ENCODE assay signal across 18 cellular contexts in genomic region chr1:193054169-193054675, GRCh38. TPM values are rescaled to one million over a fixed set of nuclear protein-coding genes. Genes with fewer than 3 reads are reported as not detected.
DNase-seq lines count a peak whose midpoint lies in the region; ATAC-seq, FAIRE-seq and TF ChIP-seq lines count a peak whose summit lies in the region.
"Had no signal": no experiment of that assay in that cellular context is flagged by ENCODE, and none has a peak within 500 bp of the region (broad histone marks: within the 10 kb centered on the region; RNA-seq: fewer than 3 reads in every experiment).

No MANE protein-coding gene starts in this region.

- no peaks in the 10 kb centered on the region for H3K9me2 ChIP-seq in PC-9 (ENCODE audit: insufficient read depth)

- H3K27me3 ChIP-seq in CD4-positive, CD25-positive, alpha-beta regulatory T cell (ENCODE audit: control insufficient read depth, insufficient read depth, low read length), result no peaks in the 10 kb centered on the region
- H3K27me3 ChIP-seq in GM12878 (replicated peaks in 1 of 2; ENCODE audit: control insufficient read depth in 2 of 2, insufficient read depth in 2 of 2, low read length in 1 of 2), result no peaks in the 10 kb centered on the region
- no peaks in the 10 kb centered on the region for H3K27me3 ChIP-seq in keratinocyte (ENCODE audit: control insufficient read depth, extremely low read depth, insufficient read depth, low read length)
- no peaks in the 10 kb centered on the region for H3K27me3 ChIP-seq in PC-9 (ENCODE audit: insufficient read depth, low read depth)

- FAIRE-seq in GM12878 (lab: Jason Lieb, UNC) (no peak), keratinocyte (lab: Jason Lieb, UNC) (no peak)
- FAIRE-seq: A549, G401.6, GM12892, HepG2, HTR-8/SVneo had no signal

- H3F3A ChIP-seq in PC-9 (ENCODE audit: insufficient read depth, low read depth), result 0 out of 2 replicates have a peak, but pooled peaks cover 5% of the 10 kb centered on the region

- ATAC-seq in CD4-positive, CD25-positive, alpha-beta regulatory T cell (ENCODE audit: low read depth in 2 of 2), result no peak
- no peak for ATAC-seq in GM12878
- ATAC-seq: A549, HepG2 had no signal

- H3K4me3 Mint-ChIP-seq in CD4-positive, CD25-positive, alpha-beta regulatory T cell, result peak overlapping the region in 1 of 4 donors; percentile 50
- H3K4me3 Mint-ChIP-seq: CD4-positive, alpha-beta T cell had no signal

- no peak overlapping the region for H3K4me3 ChIP-seq in CD4-positive, CD25-positive, alpha-beta regulatory T cell (ENCODE audit: low read depth, low read length)
- H3K4me3 ChIP-seq in LNCaP clone FGC (ENCODE audit: low read depth, low read length) (peak overlapping the region; percentile 7), GM12878 (no peak overlapping the region), keratinocyte (ENCODE audit: control insufficient read depth in 2 of 3, extremely low read depth in 1 of 3, insufficient read depth in 2 of 3, low read depth in 1 of 3, low read length in 3 of 3) (no peak overlapping the region), PC-9 (no peak overlapping the region)
- H3K4me3 ChIP-seq: A549, HAP-1 had no signal

- SMC1A ChIA-PET in GM12878 (lab: Charles Lee; ENCODE audit: uncharacterized antibody, unreplicated experiment), result interaction anchor here (0.7 to 1.2 kb wide), 2 partner anchors 11 to 139 kb away, joined by 3 read pairs; no protein-coding TSS in a partner anchor

- BruUV-seq in GM12878 (replicated peaks; lab: Mats Ljungman, UMichigan) (no TSS peak), PC-9 (replicated peaks; lab: Mats Ljungman, UMichigan) (no TSS peak)

- no peak overlapping the region for H3K27ac ChIP-seq in CD4-positive, CD25-positive, alpha-beta regulatory T cell (ENCODE audit: insufficient read depth, low read length, poor library complexity, severe bottlenecking)
- H3K27ac ChIP-seq in GM12878 (ENCODE audit: control insufficient read depth, insufficient read depth), result no peak overlapping the region
- no peak overlapping the region for H3K27ac ChIP-seq in keratinocyte (ENCODE audit: control insufficient read depth, insufficient read depth, low read length)
- H3K27ac ChIP-seq in PC-9, result no peak overlapping the region
- H3K27ac ChIP-seq: A549 had no signal

- intact Hi-C loops in GM12878 (cut with micrococcal nuclease; ENCODE audit: unreplicated experiment), result loop anchor here (10.0 kb wide), 1 partner anchor 499 kb away; no protein-coding TSS in a partner anchor
- intact Hi-C loops in PC-9 (cut with micrococcal nuclease; ENCODE audit: unreplicated experiment), result no loop called here

- no peak for TF ChIP-seq EP300 in GM12878 (IDR thresholded peaks at IDR 0.05; ENCODE audit: borderline replicate concordance in 1 of 2, control insufficient read depth in 1 of 2, low read depth in 2 of 2, low read length in 2 of 2)

- H2AFZ ChIP-seq in GM12878 (ENCODE audit: control insufficient read depth, low read depth, low read length) (no peak overlapping the region), keratinocyte (ENCODE audit: control insufficient read depth, low read length) (no peak overlapping the region), PC-9 (no peak overlapping the region)

- no peaks in the 10 kb centered on the region for H3K27me3 Mint-ChIP-seq in CD4-positive, CD25-positive, alpha-beta regulatory T cell
- H3K27me3 Mint-ChIP-seq: CD4-positive, alpha-beta T cell had no signal

- H3K4me1 ChIP-seq in CD4-positive, CD25-positive, alpha-beta regulatory T cell (ENCODE audit: control insufficient read depth, insufficient read depth, low read length, poor library complexity, severe bottlenecking), result peaks cover 15% of the 10 kb centered on the region
- peaks cover 16% of the 10 kb centered on the region for H3K4me1 ChIP-seq in GM12878 (ENCODE audit: control insufficient read depth, insufficient read depth, low read length)
- H3K4me1 ChIP-seq in keratinocyte (ENCODE audit: control insufficient read depth, extremely low read depth, insufficient read depth, low read length), result peaks cover 12% of the 10 kb centered on the region
- peaks cover 11% of the 10 kb centered on the region for H3K4me1 ChIP-seq in PC-9 (replicated peaks; ENCODE audit: insufficient read depth)

- peaks cover 21 to 55% (median 34%) of the 10 kb centered on the region in 4 donors for H3K4me1 Mint-ChIP-seq in CD4-positive, CD25-positive, alpha-beta regulatory T cell

- no peaks in the 10 kb centered on the region for H3K9me1 ChIP-seq in keratinocyte (ENCODE audit: control insufficient read depth, extremely low read depth, insufficient read depth, low read length)

- in situ Hi-C loops in GM12878 (cut with MboI), result no loop called here

- H3K9me3 Mint-ChIP-seq in CD4-positive, CD25-positive, alpha-beta regulatory T cell, result no peaks in the 10 kb centered on the region
- H3K9me3 Mint-ChIP-seq: CD4-positive, alpha-beta T cell had no signal

- POLR2A ChIA-PET in GM12878 (lab: Charles Lee), result interaction anchor here (0.6 kb wide), 1 partner anchor 13 kb away, joined by 5 read pairs; no protein-coding TSS in a partner anchor
- POLR2A ChIA-PET in PC-9 (lab: Charles Lee; ENCODE audit: unreplicated experiment), result no interaction called here

- CTCF ChIA-PET in GM12878 (lab: Yijun Ruan, JAX), result no interaction called here
- CTCF ChIA-PET in PC-9 (lab: Charles Lee), result no interaction called here

- DNase-seq in CD4-positive, CD25-positive, alpha-beta regulatory T cell, result no peak
- DNase-seq in LNCaP clone FGC (ENCODE audit: low read depth), result no peak
- no peak for DNase-seq in GM12878 (ENCODE audit: low read depth, low spot score)
- DNase-seq in keratinocyte (ENCODE audit: low read depth, low spot score), result no peak
- no peak for DNase-seq in C1 segment of cervical spinal cord (lab: John Stamatoyannopoulos, UW)
- no peak for DNase-seq in PC-9
- no peak for DNase-seq in NCI-H526 treated with DMSO at 0.1 percent for 48 hours (lab: John Stamatoyannopoulos, UW)
- DNase-seq: Calu3; CD4-positive, alpha-beta T cell; DMS79; EL; GOT3 had no signal

- TF ChIP-seq RAD21 in GM12878 (IDR thresholded peaks at IDR 0.05; ENCODE audit: insufficient read depth, low read depth, low read length), result no peak

- H3K4me2 ChIP-seq in GM12878 (ENCODE audit: control insufficient read depth, insufficient read depth), result peak overlapping the region; percentile 23; the same call in 1 of the 2 replicates
- peak overlapping the region; percentile 23 for H3K4me2 ChIP-seq in keratinocyte (ENCODE audit: control insufficient read depth, extremely low read depth, insufficient read depth, low read depth, low read length)
- H3K4me2 ChIP-seq in PC-9, result no peak overlapping the region
- H3K4me2 ChIP-seq: A549 had no signal

- RAD21 ChIA-PET in GM12878 (lab: Charles Lee; ENCODE audit: unreplicated experiment), result no interaction called here

- H3K9me3 ChIP-seq in CD4-positive, CD25-positive, alpha-beta regulatory T cell (ENCODE audit: control insufficient read depth in 2 of 2, low read length in 2 of 2), result no peaks in the 10 kb centered on the region
- H3K9me3 ChIP-seq in GM12878 (replicated peaks; ENCODE audit: control insufficient read depth, insufficient read depth, low read length) (no peaks in the 10 kb centered on the region; the same call in 2 of the 3 replicates), keratinocyte (ENCODE audit: control insufficient read depth, low read depth, low read length) (no peaks in the 10 kb centered on the region), PC-9 (ENCODE audit: insufficient read depth, low read depth) (no peaks in the 10 kb centered on the region)
- H3K9me3 ChIP-seq: A549, HAP-1 had no signal

- WGBS in GM12878 (ENCODE audit: insufficient coverage, insufficient replicate concordance, low lambda C conversion rate, missing lambda C conversion rate), result 72% methylated on average over 4 of the region's 4 CpGs

- no peak for TF ChIP-seq POLR2A in GM12878 (IDR thresholded peaks at IDR 0.05; ENCODE audit: low read depth, low read length)

- H3K79me2 ChIP-seq in GM12878 (ENCODE audit: control insufficient read depth, insufficient read depth, low read length) (peaks cover 74% of the 10 kb centered on the region), keratinocyte (ENCODE audit: control insufficient read depth, insufficient read depth, low read length) (peaks cover 71% of the 10 kb centered on the region), PC-9 (ENCODE audit: low read depth) (peaks cover 74% of the 10 kb centered on the region)

- peaks cover 15% of the 10 kb centered on the region for H3K36me3 ChIP-seq in CD4-positive, CD25-positive, alpha-beta regulatory T cell (ENCODE audit: control insufficient read depth, insufficient read depth, low read length)
- H3K36me3 ChIP-seq in GM12878 (ENCODE audit: control insufficient read depth in 2 of 2, insufficient read depth in 2 of 2, low read length in 1 of 2) (peaks cover 0 to 11% of the 10 kb centered on the region in 2 experiments; a peak in 3 of 4 replicates), keratinocyte (ENCODE audit: control insufficient read depth in 2 of 2, extremely low read depth in 1 of 2, insufficient read depth in 2 of 2, low read length in 2 of 2) (peaks cover 2 to 7% of the 10 kb centered on the region in 2 experiments), PC-9 (ENCODE audit: low read depth) (peaks cover 23% of the 10 kb centered on the region; the same call in 1 of the 2 replicates)

- TF ChIP-seq CTCF in LNCaP clone FGC (IDR thresholded peaks at IDR 0.05; ENCODE audit: control insufficient read depth, extremely low read depth, insufficient read depth) (no peak), GM12878 (IDR thresholded peaks at IDR 0.05 in 2 of 3, conservative IDR thresholded peaks at IDR 0.05 in 1 of 3; ENCODE audit: control insufficient read depth in 2 of 3, extremely low read depth in 1 of 3, insufficient read depth in 1 of 3, low read depth in 3 of 3, low read length in 3 of 3) (no peak), keratinocyte (optimal IDR thresholded peaks at IDR 0.05 in 1 of 3, IDR thresholded peaks at IDR 0.05 in 1 of 3, conservative IDR thresholded peaks at IDR 0.05 in 1 of 3; ENCODE audit: extremely low read depth in 1 of 3, insufficient read depth in 2 of 3, low read length in 3 of 3) (no peak), PC-9 (conservative IDR thresholded peaks at IDR 0.05) (no peak)

- H3K9ac ChIP-seq in GM12878 (ENCODE audit: control insufficient read depth, insufficient read depth, low read length) (no peak overlapping the region), keratinocyte (ENCODE audit: control insufficient read depth, extremely low read depth, insufficient read depth, low read length) (no peak overlapping the region)

- dilution Hi-C loops in keratinocyte (cut with MboI; ENCODE audit: extremely low pct_ligation_motif_present, low sequenced_read_pairs), result no loop called here

- H3K27ac Mint-ChIP-seq in CD4-positive, CD25-positive, alpha-beta regulatory T cell, result peak overlapping the region in 2 of 3 donors; percentile 17 to 32
- H3K27ac Mint-ChIP-seq: CD4-positive, alpha-beta T cell had no signal

- peaks cover 7% of the 10 kb centered on the region for H3K36me3 Mint-ChIP-seq in CD4-positive, CD25-positive, alpha-beta regulatory T cell

- no peaks in the 10 kb centered on the region for H4K20me1 ChIP-seq in GM12878 (ENCODE audit: control insufficient read depth, insufficient read depth)
- no peaks in the 10 kb centered on the region for H4K20me1 ChIP-seq in keratinocyte (ENCODE audit: control insufficient read depth, extremely low read depth, insufficient read depth, low read length)
- peaks cover 16% of the 10 kb centered on the region for H4K20me1 ChIP-seq in PC-9 (ENCODE audit: insufficient read depth)

RNA-seq across cellular contexts. Expression of gene UCHL5, which starts 4.9 kb away (rescaled TPM):
- total RNA-seq in CD4-positive, CD25-positive, alpha-beta regulatory T cell, result 20.5 TPM
- 10 to 100 TPM; 52.5 to 55.5 (median 53.5) TPM for polyA plus RNA-seq in CD4-positive, CD25-positive, alpha-beta regulatory T cell
- total RNA-seq in GM12878 (2013; cell fraction: nucleolus; rRNA removed), result 81.5 and 104 TPM in 2 replicates
- total RNA-seq in GM12878 (2014; rRNA removed) (30.1 and 34.8 TPM in 2 replicates), GM12878 (2014; rRNA removed; fragmentation: Illumina TruSeq; extraction: Trizol) (56.0 and 57.2 TPM in 2 replicates), GM12878 (2021) (62.0 and 64.1 TPM in 2 replicates), PC-9 (2021) (37.0 and 49.3 TPM in 2 replicates)
- 22.5 TPM for polyA plus RNA-seq in GM12878 (2011; ENCODE audit: low read depth)
- polyA plus RNA-seq in GM12878 (2011; rRNA removed) (55.4 and 81.9 TPM in 2 replicates), GM12878 (2014; fragmentation: Illumina TruSeq; extraction: Trizol) (98.1 and 109 TPM in 2 replicates), GM12878 (2014; fragmentation: Nextera tagmentation; extraction: Ambion mirVana) (10 to 100 TPM; 36.5 to 45.6 TPM), GM12878 (2014; rRNA removed) (64.0 and 66.3 TPM in 2 replicates), GM12878 (2016; fragmentation: Nextera tagmentation; extraction: Ambion mirVana) (100 to 1,000 TPM; 169 to 179 TPM), keratinocyte (26.5 to 53.7 TPM (median 34.0 TPM) in 3 replicates)
- polyA plus RNA-seq in GM12878 (2011; cell fraction: cytosol; rRNA removed), result 14.1 and 14.5 TPM in 2 replicates
- polyA plus RNA-seq in GM12878 (2011; cell fraction: nucleus; rRNA removed), result 19.6 and 23.3 TPM in 2 replicates
- 36.2 and 44.4 TPM in 2 replicates for polyA plus RNA-seq in GM12878 (2012)
- 26.2 and 33.0 TPM in 2 replicates for polyA minus RNA-seq in GM12878 (2011; rRNA and poly(A)+ RNA removed)
- 13.7 and 13.9 TPM in 2 replicates for polyA minus RNA-seq in GM12878 (2011; cell fraction: cytosol; rRNA and poly(A)+ RNA removed)
- polyA minus RNA-seq in GM12878 (2011; cell fraction: nucleus; rRNA and poly(A)+ RNA removed), result 27.6 and 32.0 TPM in 2 replicates
- 127 TPM for polyA plus RNA-seq in keratinocyte (2011; ENCODE audit: low read depth)
- polyA plus RNA-seq in keratinocyte (2011; cell fraction: cytosol; rRNA removed), result 29.5 and 41.1 TPM in 2 replicates
- 17.4 and 34.8 TPM in 2 replicates for polyA plus RNA-seq in keratinocyte (2011; cell fraction: nucleus; rRNA removed)
- polyA plus RNA-seq in keratinocyte (2012; ENCODE audit: low replicate concordance), result 25.8 and 42.4 TPM in 2 replicates
- polyA minus RNA-seq in keratinocyte, result 2.1 to 34.2 TPM (median 19.2 TPM) in 3 replicates
- polyA minus RNA-seq in keratinocyte (2011; cell fraction: cytosol; rRNA and poly(A)+ RNA removed), result 23.0 TPM
- 26.3 and 51.0 TPM in 2 replicates for polyA minus RNA-seq in keratinocyte (2011; cell fraction: nucleus; rRNA and poly(A)+ RNA removed)

RNA-seq across cellular contexts. Expression of gene RO60, which starts 5.2 kb away (rescaled TPM):
- 67.2 TPM for total RNA-seq in CD4-positive, CD25-positive, alpha-beta regulatory T cell
- 100 to 1,000 TPM; 119 to 157 (median 133) TPM for polyA plus RNA-seq in CD4-positive, CD25-positive, alpha-beta regulatory T cell
- total RNA-seq in GM12878 (2013; cell fraction: nucleolus; rRNA removed), result 121 and 132 TPM in 2 replicates
- total RNA-seq in GM12878 (2014; rRNA removed) (93.9 and 111 TPM in 2 replicates), GM12878 (2014; rRNA removed; fragmentation: Illumina TruSeq; extraction: Trizol) (88.1 and 94.9 TPM in 2 replicates), GM12878 (2021) (65.5 and 72.4 TPM in 2 replicates), PC-9 (2021) (40.4 and 49.2 TPM in 2 replicates)
- polyA plus RNA-seq in GM12878 (2011; ENCODE audit: low read depth), result 7.8 TPM
- polyA plus RNA-seq in GM12878 (2011; rRNA removed) (34.7 and 46.1 TPM in 2 replicates), GM12878 (2014; fragmentation: Illumina TruSeq; extraction: Trizol) (21.7 and 26.4 TPM in 2 replicates), GM12878 (2014; fragmentation: Nextera tagmentation; extraction: Ambion mirVana) (100 to 1,000 TPM in 1 of 2 experiments, 10 to 100 TPM in 1; 25.4 to 103 TPM), GM12878 (2014; rRNA removed) (21.1 and 28.3 TPM in 2 replicates), GM12878 (2016; fragmentation: Nextera tagmentation; extraction: Ambion mirVana) (100 to 1,000 TPM; 121 to 143 TPM), keratinocyte (22.0 to 27.1 TPM (median 25.6 TPM) in 3 replicates)
- 15.3 and 21.1 TPM in 2 replicates for polyA plus RNA-seq in GM12878 (2011; cell fraction: cytosol; rRNA removed)
- 18.9 and 20.4 TPM in 2 replicates for polyA plus RNA-seq in GM12878 (2011; cell fraction: nucleus; rRNA removed)
- polyA plus RNA-seq in GM12878 (2012), result 17.1 and 26.4 TPM in 2 replicates
- 128 and 140 TPM in 2 replicates for polyA minus RNA-seq in GM12878 (2011; rRNA and poly(A)+ RNA removed)
- polyA minus RNA-seq in GM12878 (2011; cell fraction: cytosol; rRNA and poly(A)+ RNA removed), result 50.5 and 57.3 TPM in 2 replicates
- polyA minus RNA-seq in GM12878 (2011; cell fraction: nucleus; rRNA and poly(A)+ RNA removed), result 40.3 and 61.2 TPM in 2 replicates
- 52.1 TPM for polyA plus RNA-seq in keratinocyte (2011; ENCODE audit: low read depth)
- 8.3 and 14.8 TPM in 2 replicates for polyA plus RNA-seq in keratinocyte (2011; cell fraction: cytosol; rRNA removed)
- polyA plus RNA-seq in keratinocyte (2011; cell fraction: nucleus; rRNA removed), result 16.1 and 25.5 TPM in 2 replicates
- polyA plus RNA-seq in keratinocyte (2012; ENCODE audit: low replicate concordance), result 21.4 and 26.2 TPM in 2 replicates
- polyA minus RNA-seq in keratinocyte, result 19.3 to 101 TPM (median 77.2 TPM) in 3 replicates
- polyA minus RNA-seq in keratinocyte (2011; cell fraction: cytosol; rRNA and poly(A)+ RNA removed), result 78.5 TPM
- 71.5 and 109 TPM in 2 replicates for polyA minus RNA-seq in keratinocyte (2011; cell fraction: nucleus; rRNA and poly(A)+ RNA removed)

RNA-seq across cellular contexts. Expression of gene GLRX2, which starts 51.0 kb away (rescaled TPM):
- 5.2 TPM for total RNA-seq in CD4-positive, CD25-positive, alpha-beta regulatory T cell
- 10 to 100 TPM in 3 of 4 donors, 1 to 10 TPM in 1; 9.1 to 13.8 (median 12.5) TPM for polyA plus RNA-seq in CD4-positive, CD25-positive, alpha-beta regulatory T cell
- total RNA-seq in GM12878 (2013; cell fraction: nucleolus; rRNA removed), result 4.8 and 6.3 TPM in 2 replicates
- total RNA-seq in GM12878 (2014; rRNA removed) (18.0 and 21.2 TPM in 2 replicates), GM12878 (2014; rRNA removed; fragmentation: Illumina TruSeq; extraction: Trizol) (15.2 and 16.5 TPM in 2 replicates), GM12878 (2021) (19.7 and 21.4 TPM in 2 replicates), PC-9 (2021) (12.5 and 16.7 TPM in 2 replicates)
- polyA plus RNA-seq in GM12878 (2011; ENCODE audit: low read depth), result 12.0 TPM
- polyA plus RNA-seq in GM12878 (2011; rRNA removed) (16.7 and 33.4 TPM in 2 replicates), GM12878 (2014; fragmentation: Illumina TruSeq; extraction: Trizol) (15.5 and 19.5 TPM in 2 replicates), GM12878 (2014; fragmentation: Nextera tagmentation; extraction: Ambion mirVana) (1 to 10 TPM; 5.5 to 7.8 TPM), GM12878 (2014; rRNA removed) (14.2 and 20.0 TPM in 2 replicates), GM12878 (2016; fragmentation: Nextera tagmentation; extraction: Ambion mirVana) (10 to 100 TPM; 59.9 to 67.6 TPM), keratinocyte (13.3 to 29.2 TPM (median 13.4 TPM) in 3 replicates)
- 6.4 and 8.3 TPM in 2 replicates for polyA plus RNA-seq in GM12878 (2011; cell fraction: cytosol; rRNA removed)
- polyA plus RNA-seq in GM12878 (2011; cell fraction: nucleus; rRNA removed), result 5.2 and 6.2 TPM in 2 replicates
- polyA plus RNA-seq in GM12878 (2012), result 12.4 and 12.6 TPM in 2 replicates
- polyA minus RNA-seq in GM12878 (2011; rRNA and poly(A)+ RNA removed), result 1.2 and 2.8 TPM in 2 replicates
- polyA minus RNA-seq in GM12878 (2011; cell fraction: cytosol; rRNA and poly(A)+ RNA removed), result 1.9 and 2.0 TPM in 2 replicates
- polyA minus RNA-seq in GM12878 (2011; cell fraction: nucleus; rRNA and poly(A)+ RNA removed), result 1.6 and 3.3 TPM in 2 replicates
- 6.7 TPM for polyA plus RNA-seq in keratinocyte (2011; ENCODE audit: low read depth)
- polyA plus RNA-seq in keratinocyte (2011; cell fraction: cytosol; rRNA removed), result 13.4 and 23.0 TPM in 2 replicates
- polyA plus RNA-seq in keratinocyte (2011; cell fraction: nucleus; rRNA removed), result 5.1 and 11.5 TPM in 2 replicates
- polyA plus RNA-seq in keratinocyte (2012; ENCODE audit: low replicate concordance), result 22.6 and 25.9 TPM in 2 replicates
- 0.23 to 3.4 TPM (median 1.2 TPM) in 3 replicates for polyA minus RNA-seq in keratinocyte
- polyA minus RNA-seq in keratinocyte (2011; cell fraction: cytosol; rRNA and poly(A)+ RNA removed), result 7.9 TPM
- 1.7 and 2.5 TPM in 2 replicates for polyA minus RNA-seq in keratinocyte (2011; cell fraction: nucleus; rRNA and poly(A)+ RNA removed)
